Comparison of ENCODE assay signal across 13 cellular contexts in the genomic region with DNA sequence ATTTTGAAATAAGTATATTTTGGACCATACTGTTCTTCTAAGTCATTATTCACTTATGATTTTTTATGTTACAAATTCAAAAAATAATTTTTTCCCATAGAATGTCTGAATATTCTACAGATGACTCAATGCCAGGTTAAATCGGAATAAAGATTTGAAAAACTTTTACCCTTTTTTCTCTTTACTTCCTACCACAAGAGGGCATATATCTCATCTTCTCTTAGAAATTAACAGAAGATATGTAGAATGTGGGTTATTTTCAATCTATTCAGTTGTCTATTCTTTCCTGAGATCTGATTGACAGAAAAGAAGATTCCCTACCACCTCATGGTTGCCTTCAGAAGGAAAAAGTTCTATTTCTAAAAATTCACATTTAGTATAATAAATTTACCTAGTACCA. TPM values are rescaled to one million over a fixed set of nuclear protein-coding genes. Genes with fewer than 3 reads are reported as not detected.
DNase-seq lines count a peak whose midpoint lies in the region; ATAC-seq and TF ChIP-seq lines count a peak whose summit lies in the region.
"Had no signal": no experiment of that assay in that cellular context is flagged by ENCODE, and none has a peak within 500 bp of the region (broad histone marks: within the 10 kb centered on the region; RNA-seq: fewer than 3 reads in every experiment).

No MANE protein-coding gene starts in this region.

- no peaks in the 10 kb centered on the region for H4K20me1 ChIP-seq in PC-9 (ENCODE audit: insufficient read depth)
- H4K20me1 ChIP-seq: BLaER1 treated with 17β-estradiol and CSF1 and Interleukin-3, amounts not matched to agents 10 nM and 100 nM had no signal

- H3K4me3 ChIP-seq in breast epithelium: no peak overlapping the region
- H3K4me3 ChIP-seq in PC-9: no peak overlapping the region
- H3K4me3 ChIP-seq in fibroblast of mammary gland (ENCODE audit: control insufficient read depth, low read depth, low read length): no peak overlapping the region
- H3K4me3 ChIP-seq in upper lobe of right lung: no peak overlapping the region
- no peak overlapping the region for H3K4me3 ChIP-seq in heart left ventricle
- H3K4me3 ChIP-seq: BLaER1 treated with 17β-estradiol and CSF1 and Interleukin-3, amounts not matched to agents 10 nM and 100 nM had no signal

- H3F3A ChIP-seq in PC-9 (ENCODE audit: insufficient read depth, low read depth): no peaks in the 10 kb centered on the region

- no peaks in the 10 kb centered on the region for H3K27me3 ChIP-seq in breast epithelium
- no peaks in the 10 kb centered on the region for H3K27me3 ChIP-seq in PC-9 (ENCODE audit: insufficient read depth, low read depth)
- no peaks in the 10 kb centered on the region for H3K27me3 ChIP-seq in upper lobe of right lung
- H3K27me3 ChIP-seq in heart left ventricle: no peaks in the 10 kb centered on the region
- H3K27me3 ChIP-seq: BLaER1 treated with 17β-estradiol and CSF1 and Interleukin-3, amounts not matched to agents 10 nM and 100 nM had no signal

- no peaks in the 10 kb centered on the region for H3K9me3 ChIP-seq in breast epithelium
- H3K9me3 ChIP-seq in PC-9 (ENCODE audit: insufficient read depth, low read depth): no peaks in the 10 kb centered on the region
- no peaks in the 10 kb centered on the region for H3K9me3 ChIP-seq in upper lobe of right lung
- H3K9me3 ChIP-seq in heart left ventricle: no peaks in the 10 kb centered on the region
- H3K9me3 ChIP-seq: BLaER1 treated with 17β-estradiol and CSF1 and Interleukin-3, amounts not matched to agents 10 nM and 100 nM had no signal

- TF ChIP-seq POLR2A in breast epithelium (IDR thresholded peaks at IDR 0.05): no peak
- no peak for TF ChIP-seq POLR2A in heart left ventricle (IDR thresholded peaks at IDR 0.05)

- no peaks in the 10 kb centered on the region for H3K36me3 Mint-ChIP-seq in MCF 10A (ENCODE audit: insufficient read depth, unreplicated experiment)

- no peaks in the 10 kb centered on the region for H3K36me3 ChIP-seq in breast epithelium
- H3K36me3 ChIP-seq in PC-9 (ENCODE audit: low read depth): no peaks in the 10 kb centered on the region
- H3K36me3 ChIP-seq in upper lobe of right lung: no peaks in the 10 kb centered on the region
- no peaks in the 10 kb centered on the region for H3K36me3 ChIP-seq in heart left ventricle
- H3K36me3 ChIP-seq: BLaER1 treated with 17β-estradiol and CSF1 and Interleukin-3, amounts not matched to agents 10 nM and 100 nM had no signal

- intact Hi-C loops in MCF 10A (cut with micrococcal nuclease) (loop anchor here (1.0 to 5.0 kb wide), 2 partner anchors 360 to 481 kb away; no protein-coding TSS in a partner anchor), breast epithelium (cut with DNase I; ENCODE audit: low total_unique reads) (no loop called here), PC-9 (cut with micrococcal nuclease; ENCODE audit: unreplicated experiment) (loop anchor here (10.0 kb wide), 1 partner anchor 361 kb away; no protein-coding TSS in a partner anchor), upper lobe of right lung (cut with DNase I) (no loop called here), heart left ventricle (cut with DNase I) (loop anchor here in 2 of 10 donors (5.0 to 10.0 kb wide), 2 partner anchors 359 to 361 kb away; no protein-coding TSS in a partner anchor)

- H3K27ac Mint-ChIP-seq in MCF 10A (ENCODE audit: low read depth, unreplicated experiment): no peak overlapping the region

- DNase-seq in MCF 10A (ENCODE audit: unreplicated experiment) (peak; percentile 13), breast epithelium (ENCODE audit: low spot score in 2 of 2) (no peak), PC-9 (no peak), fibroblast of mammary gland (ENCODE audit: low read depth) (peak; percentile 33), upper lobe of right lung (no peak), HK-2 (ENCODE audit: unreplicated experiment) (no peak), NCI-H1694 (lab: John Stamatoyannopoulos, UW) (no peak), heart left ventricle (no peak)
- DNase-seq: erythroblast; NCI-H2171; stimulated activated CD4-positive, alpha-beta T cell treated with anti-CD3 and anti-CD28 coated beads, Interleukin-2, amount 100 ng/mL, for 48 hours; substantia nigra had no signal

- H3K4me2 ChIP-seq in PC-9: no peak overlapping the region
- H3K4me2 ChIP-seq: BLaER1 treated with 17β-estradiol and CSF1 and Interleukin-3, amounts not matched to agents 10 nM and 100 nM had no signal

- peaks cover 16% of the 10 kb centered on the region for H3K4me1 Mint-ChIP-seq in MCF 10A (ENCODE audit: insufficient read depth, unreplicated experiment)

- H3K79me2 ChIP-seq in PC-9 (ENCODE audit: low read depth): no peaks in the 10 kb centered on the region

- no peaks in the 10 kb centered on the region for H3K9me3 Mint-ChIP-seq in MCF 10A (ENCODE audit: unreplicated experiment)

- WGBS in heart left ventricle, 4 donors: 82 to 89% (median 86%) methylated on average over 1 of the region's 1 CpG

- H3K27me3 Mint-ChIP-seq in MCF 10A (ENCODE audit: insufficient read depth, unreplicated experiment): no peaks in the 10 kb centered on the region

- H2AFZ ChIP-seq in PC-9: no peak overlapping the region

- H3K27ac ChIP-seq in breast epithelium: no peak overlapping the region
- no peak overlapping the region for H3K27ac ChIP-seq in PC-9
- H3K27ac ChIP-seq in upper lobe of right lung: no peak overlapping the region
- no peak overlapping the region for H3K27ac ChIP-seq in heart left ventricle
- H3K27ac ChIP-seq: BLaER1 treated with 17β-estradiol and CSF1 and Interleukin-3, amounts not matched to agents 10 nM and 100 nM had no signal

- POLR2A ChIA-PET in MCF 10A (lab: Yijun Ruan, JAX) (no interaction called here), PC-9 (lab: Charles Lee; ENCODE audit: unreplicated experiment) (no interaction called here)

- BruUV-seq in MCF 10A (replicated peaks; lab: Mats Ljungman, UMichigan): no TSS peak
- BruUV-seq in PC-9 (replicated peaks; lab: Mats Ljungman, UMichigan): no TSS peak

- TF ChIP-seq CTCF in MCF 10A (IDR thresholded peaks at IDR 0.05; ENCODE audit: unreplicated experiment) (peak; percentile 31), breast epithelium (IDR thresholded peaks at IDR 0.05) (peak in 1 of 3 donors; percentile 22), PC-9 (conservative IDR thresholded peaks at IDR 0.05) (peak; percentile 60), fibroblast of mammary gland (conservative IDR thresholded peaks at IDR 0.05; ENCODE audit: control insufficient read depth, insufficient read depth, low read depth, low read length) (peak; percentile 30), upper lobe of right lung (IDR thresholded peaks at IDR 0.05) (peak; percentile 30), heart left ventricle (IDR thresholded peaks at IDR 0.05) (peak in 6 of 12 donors; percentile 12 to 39 (median 30))

- CTCF ChIA-PET in MCF 10A (lab: Yijun Ruan, JAX): interaction anchor here (0.6 to 2.1 kb wide), 8 partner anchors 10 to 1046 kb away, joined by 3 to 10 read pairs (median 5); partner anchors contain the start of gene KITLG
- CTCF ChIA-PET in PC-9 (lab: Charles Lee): no interaction called here

- no peaks in the 10 kb centered on the region for H3K4me1 ChIP-seq in breast epithelium
- no peaks in the 10 kb centered on the region for H3K4me1 ChIP-seq in PC-9 (replicated peaks; ENCODE audit: insufficient read depth)
- H3K4me1 ChIP-seq in upper lobe of right lung: no peaks in the 10 kb centered on the region
- H3K4me1 ChIP-seq in heart left ventricle: peaks cover 0 to 4% (median 0%) of the 10 kb centered on the region in 12 donors

- H3K4me3 Mint-ChIP-seq in MCF 10A (ENCODE audit: unreplicated experiment): no peak overlapping the region

- no peak for ATAC-seq in upper lobe of right lung
- no peak for ATAC-seq in heart left ventricle

- no peaks in the 10 kb centered on the region for H3K9me2 ChIP-seq in PC-9 (ENCODE audit: insufficient read depth)

RNA-seq across cellular contexts. Expression of gene KITLG, which starts 53.0 kb away (rescaled TPM):
- total RNA-seq in MCF 10A (2022): 3.9 and 4.8 TPM in 2 replicates
- total RNA-seq in breast epithelium: 10 to 100 TPM; 18.4 to 31.8 (median 26.5) TPM
- 15.8 and 17.4 TPM in 2 replicates for total RNA-seq in PC-9 (2021)
- total RNA-seq in upper lobe of right lung: 68.1 TPM
- 10 to 100 TPM in 5 of 9 donors, 1 to 10 TPM in 4; 6.0 to 15.3 (median 10.2) TPM for total RNA-seq in heart left ventricle
- polyA plus RNA-seq in heart left ventricle: 1 to 10 TPM; 3.1 to 4.2 TPM

Comparison
In these comparisons a context has a peak if more than half of its experiments do, and no peak if none do; other contexts are left out.
1. DNase-seq: peak in MCF 10A (single experiment) and fibroblast of mammary gland (single experiment); none in breast epithelium (0 of 2), PC-9 (0 of 2), upper lobe of right lung (single experiment), HK-2 (single experiment), NCI-H1694 (single experiment) and heart left ventricle (0 of 5).
2. intact Hi-C loops: an anchor here in MCF 10A (1.0 to 5.0 kb wide) and PC-9 (10.0 kb wide); none called in breast epithelium and upper lobe of right lung.